Comparison of ENCODE assay signal across 1 cellular context in the genomic region with DNA sequence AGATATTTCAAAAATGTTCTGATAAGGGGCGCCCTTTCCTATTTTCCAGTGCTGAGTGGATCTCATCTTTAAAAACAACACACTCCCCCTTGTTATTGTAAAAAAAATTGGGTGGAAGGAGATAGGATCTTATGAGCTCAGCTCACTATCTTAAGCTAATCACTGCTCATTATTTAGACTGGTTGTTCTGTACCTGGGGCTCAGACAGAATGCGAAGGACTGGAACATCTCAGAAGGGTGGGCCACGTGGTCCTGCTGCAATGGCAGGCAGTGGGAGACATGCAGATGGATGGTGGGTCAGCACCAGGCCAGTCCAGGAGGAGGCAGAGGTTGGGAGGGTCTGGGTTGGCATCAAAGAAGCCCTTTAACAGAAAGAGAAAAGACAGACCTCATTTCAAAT.
TF ChIP-seq lines count a peak whose summit lies in the region.

No MANE protein-coding gene starts in this region.

TF ChIP-seq in SK-N-SH treated with all-trans-retinoic acid at 6 μM for 48 hours, 23 proteins besides CTCF, POLR2A, EP300 and RAD21 (continued from another document):
- TF ChIP-seq, protein P1, sequence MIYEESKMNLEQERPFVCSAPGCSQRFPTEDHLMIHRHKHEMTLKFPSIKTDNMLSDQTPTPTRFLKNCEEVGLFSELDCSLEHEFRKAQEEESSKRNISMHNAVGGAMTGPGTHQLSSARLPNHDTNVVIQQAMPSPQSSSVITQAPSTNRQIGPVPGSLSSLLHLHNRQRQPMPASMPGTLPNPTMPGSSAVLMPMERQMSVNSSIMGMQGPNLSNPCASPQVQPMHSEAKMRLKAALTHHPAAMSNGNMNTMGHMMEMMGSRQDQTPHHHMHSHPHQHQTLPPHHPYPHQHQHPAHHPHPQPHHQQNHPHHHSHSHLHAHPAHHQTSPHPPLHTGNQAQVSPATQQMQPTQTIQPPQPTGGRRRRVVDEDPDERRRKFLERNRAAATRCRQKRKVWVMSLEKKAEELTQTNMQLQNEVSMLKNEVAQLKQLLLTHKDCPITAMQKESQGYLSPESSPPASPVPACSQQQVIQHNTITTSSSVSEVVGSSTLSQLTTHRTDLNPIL (CRISPR knock-in tag; IDR thresholded peaks at IDR 0.05; ENCODE audit: low read depth) = no peak
- TF ChIP-seq ZC3H10 (CRISPR knock-in tag; IDR thresholded peaks at IDR 0.05) = no peak
- no peak for TF ChIP-seq PPARA (CRISPR knock-in tag; IDR thresholded peaks at IDR 0.05; ENCODE audit: borderline replicate concordance)
- no peak for TF ChIP-seq ZNF8 (CRISPR knock-in tag; IDR thresholded peaks at IDR 0.05)
